In genomic region chr1:53860967-53861411, GRCh38 we compare ENCODE assay signal across 8 cellular contexts. TPM values are rescaled to one million over a fixed set of nuclear protein-coding genes. Genes with fewer than 3 reads are reported as not detected.
DNase-seq lines count a peak whose midpoint lies in the region; FAIRE-seq and TF ChIP-seq lines count a peak whose summit lies in the region.

No MANE protein-coding gene starts in this region.

- TF ChIP-seq CTCF in tibial artery (IDR thresholded peaks at IDR 0.05): peak; percentile 44 to 54

- no peak overlapping the region for H3K4me3 Mint-ChIP-seq in CD4-positive, alpha-beta memory T cell

- H3K56ac ChIP-seq in mesendoderm (ENCODE audit: low read length): no peak overlapping the region

- H2AK5ac ChIP-seq in mesendoderm (ENCODE audit: low read length): no peak overlapping the region

- H3K27me3 ChIP-seq in CD4-positive, alpha-beta memory T cell (ENCODE audit: insufficient read depth, low read length): no peaks in the 10 kb centered on the region
- H3K27me3 ChIP-seq in mesendoderm (ENCODE audit: insufficient read depth, low read length, poor library complexity): no peaks in the 10 kb centered on the region
- no peaks in the 10 kb centered on the region for H3K27me3 ChIP-seq in tibial artery

- no peaks in the 10 kb centered on the region for H3K79me2 ChIP-seq in mesendoderm (ENCODE audit: control insufficient read depth, insufficient read depth, low read length)

- H2BK15ac ChIP-seq in mesendoderm (replicated peaks; ENCODE audit: low read depth): no peak overlapping the region

- H3K4me2 ChIP-seq in mesendoderm (ENCODE audit: low read length): no peak overlapping the region

- no peaks in the 10 kb centered on the region for H3K9me3 Mint-ChIP-seq in CD4-positive, alpha-beta memory T cell

- no peak overlapping the region for H2BK120ac ChIP-seq in mesendoderm (ENCODE audit: low read depth, low read length)

- H3K27me3 Mint-ChIP-seq in CD4-positive, alpha-beta memory T cell: no peaks in the 10 kb centered on the region

- no peak overlapping the region for H3K9ac ChIP-seq in mesendoderm (ENCODE audit: low read length)

- no peak overlapping the region for H3K4ac ChIP-seq in mesendoderm (ENCODE audit: low read depth, low read length)

- CTCF ChIA-PET in CD4-positive, alpha-beta memory T cell (lab: Charles Lee; ENCODE audit: partially characterized antibody): interaction anchor here (0.5 to 7.0 kb wide), 36 partner anchors 9 to 949 kb away, joined by 3 to 160 read pairs (median 5); partner anchors contain the start of genes IFT25, LRRC42, NDC1 and TCEANC2

- POLR2A ChIA-PET in CD4-positive, alpha-beta memory T cell (lab: Charles Lee; ENCODE audit: partially characterized antibody): interaction anchor here (0.9 to 3.1 kb wide), 5 partner anchors 12 to 98 kb away, joined by 3 to 20 read pairs (median 5); partner anchors contain the start of genes IFT25 and NDC1

- intact Hi-C loops in CD4-positive, alpha-beta memory T cell (cut with micrococcal nuclease): loop anchor here (1.0 kb wide), 3 partner anchors 88 to 949 kb away; no protein-coding TSS in a partner anchor
- intact Hi-C loops in tibial artery (cut with DNase I; ENCODE audit: low total_unique reads): no loop called here

- TF ChIP-seq POLR2A in H54 (IDR thresholded peaks at IDR 0.05; ENCODE audit: low read depth, low read length): no peak

- H3K4me1 Mint-ChIP-seq in CD4-positive, alpha-beta memory T cell: peaks cover 0 to 16% (median 4%) of the 10 kb centered on the region in 4 donors

- peak; percentile 49 to 59 (median 56) for DNase-seq in CD4-positive, alpha-beta memory T cell
- DNase-seq in H54 (ENCODE audit: insufficient read length, low spot score) (peak; percentile 26), NCI-H2196 treated with DMSO at 0.1 percent for 48 hours (lab: John Stamatoyannopoulos, UW; ENCODE audit: unreplicated experiment) (peak; percentile 56), mesendoderm (peak; percentile 79), tibial artery (no peak)
- peak; percentile 35 for DNase-seq in activated CD4-positive, CD25-positive, alpha-beta regulatory T cell treated with anti-CD3 and anti-CD28 coated beads, Interleukin-2, amount 50 U/mL, for 72 hours
- DNase-seq in effector CD4-positive, alpha-beta T cell: peak; percentile 38
- no peak for DNase-seq in NK-92 treated with Interleukin-12 subunit alpha and Interleukin-12 subunit beta, amount 100 ng/mL, for 24 hours (lab: John Stamatoyannopoulos, UW)

- peak overlapping the region in 1 of 7 donors; percentile 25 for H3K27ac Mint-ChIP-seq in CD4-positive, alpha-beta memory T cell

- H2BK5ac ChIP-seq in mesendoderm (ENCODE audit: low read length): no peak overlapping the region

- no peaks in the 10 kb centered on the region for H3K9me3 ChIP-seq in CD4-positive, alpha-beta memory T cell (ENCODE audit: control insufficient read depth in 1 of 2, low read length in 2 of 2)
- H3K9me3 ChIP-seq in tibial artery: no peaks in the 10 kb centered on the region

- H4K8ac ChIP-seq in mesendoderm (ENCODE audit: low read depth, low read length): no peak overlapping the region

- no peaks in the 10 kb centered on the region for H3K4me1 ChIP-seq in CD4-positive, alpha-beta memory T cell (ENCODE audit: insufficient read depth, low read length)
- H3K4me1 ChIP-seq in mesendoderm (ENCODE audit: control insufficient read depth, low read depth, low read length): no peaks in the 10 kb centered on the region
- H3K4me1 ChIP-seq in tibial artery: no peaks in the 10 kb centered on the region

- H3K4me3 ChIP-seq in CD4-positive, alpha-beta memory T cell (ENCODE audit: low read length in 2 of 2): no peak overlapping the region
- H3K4me3 ChIP-seq in mesendoderm (ENCODE audit: low read length) (no peak overlapping the region), tibial artery (no peak overlapping the region)

- no peak overlapping the region for H4K5ac ChIP-seq in mesendoderm (ENCODE audit: low read length)

- no peaks in the 10 kb centered on the region for H3K79me1 ChIP-seq in mesendoderm (ENCODE audit: low read length)

- no peak overlapping the region for H3K23ac ChIP-seq in mesendoderm (ENCODE audit: low read length)

- H3K36me3 Mint-ChIP-seq in CD4-positive, alpha-beta memory T cell: peaks cover 27 to 46% of the 10 kb centered on the region in 2 donors

- no peak overlapping the region for H3K27ac ChIP-seq in CD4-positive, alpha-beta memory T cell (ENCODE audit: low read depth, low read length)
- H3K27ac ChIP-seq in mesendoderm (ENCODE audit: low read depth, low read length) (no peak overlapping the region), tibial artery (no peak overlapping the region)

- peaks cover 37% of the 10 kb centered on the region for H3K36me3 ChIP-seq in CD4-positive, alpha-beta memory T cell (ENCODE audit: insufficient read depth, low read length)
- no peaks in the 10 kb centered on the region for H3K36me3 ChIP-seq in mesendoderm (ENCODE audit: control insufficient read depth, insufficient read depth, low read length)
- H3K36me3 ChIP-seq in tibial artery: peaks cover 35 to 77% (median 44%) of the 10 kb centered on the region in 3 donors

- H3K18ac ChIP-seq in mesendoderm (ENCODE audit: low read length): no peak overlapping the region

- peak; percentile 72 for FAIRE-seq in H54 (lab: Jason Lieb, UNC)

RNA-seq across cellular contexts. Expression of gene NDC1, which starts 22.9 kb away (rescaled TPM):
- total RNA-seq in CD4-positive, alpha-beta memory T cell: 10 to 100 TPM; 10.9 to 11.0 TPM
- polyA plus RNA-seq in CD4-positive, alpha-beta memory T cell: 1 to 10 TPM; 4.4 to 7.8 TPM
- polyA plus RNA-seq in mesendoderm (2013, experiment 1 of 2): 36.0 TPM
- polyA plus RNA-seq in mesendoderm (2013, experiment 2 of 2): 34.9 TPM

RNA-seq across cellular contexts. Expression of gene YIPF1, which starts 28.6 kb away (rescaled TPM):
- 10 to 100 TPM; 14.8 to 15.2 TPM for total RNA-seq in CD4-positive, alpha-beta memory T cell
- polyA plus RNA-seq in CD4-positive, alpha-beta memory T cell: 10 to 100 TPM; 25.2 to 30.5 TPM
- polyA plus RNA-seq in mesendoderm (2013, experiment 1 of 2): 30.8 TPM
- polyA plus RNA-seq in mesendoderm (2013, experiment 2 of 2): 31.2 TPM

RNA-seq across cellular contexts. Expression of gene DIO1, which starts 33.0 kb away (rescaled TPM):
- total RNA-seq in CD4-positive, alpha-beta memory T cell: not detected
- polyA plus RNA-seq in CD4-positive, alpha-beta memory T cell: not detected
- not detected for polyA plus RNA-seq in mesendoderm (2013, experiment 1 of 2)
- polyA plus RNA-seq in mesendoderm (2013, experiment 2 of 2): not detected

Comparison
In these comparisons a context has a peak if more than half of its experiments do, and no peak if none do; other contexts are left out.
1. DNase-seq: peak in CD4-positive, alpha-beta memory T cell (5 of 5), H54 (single experiment), NCI-H2196 treated with DMSO at 0.1 percent for 48 hours (single experiment), activated CD4-positive, CD25-positive, alpha-beta regulatory T cell treated with anti-CD3 and anti-CD28 coated beads, Interleukin-2, amount 50 U/mL, for 72 hours (single experiment), effector CD4-positive, alpha-beta T cell (single experiment) and mesendoderm (single experiment); none in tibial artery (0 of 2) and NK-92 treated with Interleukin-12 subunit alpha and Interleukin-12 subunit beta, amount 100 ng/mL, for 24 hours (single experiment).